ENCODE assay signal across 8 cellular contexts in the genomic region with DNA sequence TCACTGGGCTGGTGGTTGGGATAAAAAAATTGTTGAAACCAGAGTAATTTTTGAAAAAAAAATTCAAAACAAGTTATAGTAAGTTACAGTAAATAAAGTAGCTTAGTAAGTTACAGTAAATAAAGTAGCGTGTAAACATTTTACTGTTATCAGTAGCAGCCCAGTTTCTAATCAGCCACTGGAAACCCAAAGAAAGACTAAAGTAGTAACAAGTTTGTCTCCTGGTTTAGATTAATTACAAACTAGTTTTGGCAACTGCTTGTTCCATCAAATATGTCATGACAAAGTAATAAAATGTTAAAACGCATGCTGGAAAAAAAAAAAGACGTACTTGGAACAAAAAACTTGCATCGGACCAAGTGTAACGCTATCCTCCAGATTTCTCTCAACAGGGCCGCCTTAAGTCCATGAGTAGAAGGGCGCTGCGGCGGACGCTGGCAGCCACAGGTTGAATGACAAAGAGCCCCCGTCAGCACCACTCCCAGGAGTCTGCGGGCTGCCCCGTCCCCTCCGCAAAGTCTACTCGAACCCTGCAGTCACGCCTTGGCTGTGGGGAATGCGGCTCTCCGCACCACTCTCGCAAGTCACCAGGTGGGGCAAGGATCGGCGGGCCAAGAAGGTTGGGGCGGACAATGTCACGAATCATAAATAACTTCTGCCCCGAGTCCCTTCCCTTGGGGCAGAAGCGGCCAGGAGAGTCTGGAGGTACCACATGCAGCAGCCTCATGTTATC. TPM values are rescaled to one million over a fixed set of nuclear protein-coding genes. Genes with fewer than 3 reads are reported as not detected.
DNase-seq lines count a peak whose midpoint lies in the region; ATAC-seq and TF ChIP-seq lines count a peak whose summit lies in the region.

No MANE protein-coding gene starts in this region.

- H3F3A ChIP-seq in PC-3 (ENCODE audit: low read length, unreplicated experiment): no peaks in the 10 kb centered on the region

- peaks cover 5% of the 10 kb centered on the region for H3K36me3 Mint-ChIP-seq in CD8-positive, alpha-beta T cell
- peaks cover 28% of the 10 kb centered on the region for H3K36me3 Mint-ChIP-seq in nephron progenitor cell (ENCODE audit: low read depth)

- H3K27ac Mint-ChIP-seq in CD8-positive, alpha-beta T cell: peak overlapping the region; percentile 90
- peak overlapping the region; percentile 98 for H3K27ac Mint-ChIP-seq in nephron progenitor cell

- TF ChIP-seq CTCF in CD8-positive, alpha-beta T cell (IDR thresholded peaks at IDR 0.05): no peak
- TF ChIP-seq CTCF in PC-3 (conservative IDR thresholded peaks at IDR 0.05; ENCODE audit: low read depth, low read length) (0 out of 2 replicates have a peak, but pooled peaks have one; percentile 8), nephron progenitor cell (IDR thresholded peaks at IDR 0.05) (no peak)

- peaks cover 47% of the 10 kb centered on the region for H4K20me1 ChIP-seq in PC-3 (ENCODE audit: low read length)

- H3K27me3 ChIP-seq in CD8-positive, alpha-beta T cell (ENCODE audit: insufficient read depth, low read length): no peaks in the 10 kb centered on the region
- no peaks in the 10 kb centered on the region for H3K27me3 ChIP-seq in PC-3 (ENCODE audit: low read length)

- no peaks in the 10 kb centered on the region for H3K9me3 ChIP-seq in CD8-positive, alpha-beta T cell (ENCODE audit: low read length)
- no peaks in the 10 kb centered on the region for H3K9me3 ChIP-seq in PC-3 (ENCODE audit: low read length)

- peak overlapping the region; percentile 83; the same call in 1 of the 2 replicates for H2AFZ ChIP-seq in PC-3 (ENCODE audit: low read length)

- H3K4me2 ChIP-seq in PC-3 (ENCODE audit: low read length): peak overlapping the region; percentile 89

- H3K9me3 Mint-ChIP-seq in CD8-positive, alpha-beta T cell: no peaks in the 10 kb centered on the region
- no peaks in the 10 kb centered on the region for H3K9me3 Mint-ChIP-seq in nephron progenitor cell

- H3K4me3 Mint-ChIP-seq in CD8-positive, alpha-beta T cell: peak overlapping the region; percentile 98
- peak overlapping the region; percentile 97 for H3K4me3 Mint-ChIP-seq in nephron progenitor cell

- H3K4me3 ChIP-seq in CD8-positive, alpha-beta T cell (ENCODE audit: low read depth, low read length): peak overlapping the region; percentile 98
- H3K4me3 ChIP-seq in PC-3 (ENCODE audit: low read length): peak overlapping the region; percentile 82

- H3K4me1 Mint-ChIP-seq in CD8-positive, alpha-beta T cell (ENCODE audit: low read depth): peaks cover 56% of the 10 kb centered on the region
- H3K4me1 Mint-ChIP-seq in nephron progenitor cell: peaks cover 83% of the 10 kb centered on the region

- peak; percentile 9 for ATAC-seq in CD8-positive, alpha-beta T cell
- ATAC-seq in GM19438 (IDR thresholded peaks at IDR 0.05; ENCODE audit: low read depth, unreplicated experiment) (peak; percentile 22), HG03565 (IDR thresholded peaks at IDR 0.05; ENCODE audit: unreplicated experiment) (peak; percentile 10), PC-3 (peak; percentile 42)

- CTCF ChIA-PET in CD8-positive, alpha-beta T cell (lab: Charles Lee): interaction anchor here (1.2 to 2.9 kb wide), 3 partner anchors 11 to 150 kb away, joined by 3 to 9 read pairs (median 4); a partner anchor contains a TSS
- CTCF ChIA-PET in PC-3 (lab: Charles Lee): no interaction called here

- TSS peak; percentile 41 for BruUV-seq in PC-3 (replicated peaks; lab: Mats Ljungman, UMichigan)

- no peaks in the 10 kb centered on the region for H3K27me3 Mint-ChIP-seq in CD8-positive, alpha-beta T cell (ENCODE audit: low read depth)
- H3K27me3 Mint-ChIP-seq in nephron progenitor cell (ENCODE audit: low read depth, poor library complexity): no peaks in the 10 kb centered on the region

- DNase-seq in CD8-positive, alpha-beta T cell: peak; percentile 1 to 63 (median 51)
- DNase-seq in PC-3 (peak; percentile 80), activated T-helper 1 cell treated with Interleukin-2 at 50 U/mL for 16 hours (ENCODE audit: low read depth) (peak; percentile 9), fibroblast of peridontal ligament (ENCODE audit: extremely low read depth) (peak; percentile 62), nephron progenitor cell (peak; percentile 73), substantia nigra (lab: John Stamatoyannopoulos, UW) (peak in 37 of 49 donors; percentile 10 to 77 (median 43))

- no peaks in the 10 kb centered on the region for H3K9me2 ChIP-seq in PC-3 (replicated peaks; ENCODE audit: low read length)

- H3K4me1 ChIP-seq in CD8-positive, alpha-beta T cell (ENCODE audit: insufficient read depth, low read length): peaks cover 25% of the 10 kb centered on the region
- H3K4me1 ChIP-seq in PC-3 (ENCODE audit: insufficient read depth, low read length): peaks cover 28% of the 10 kb centered on the region

- H3K36me3 ChIP-seq in CD8-positive, alpha-beta T cell (ENCODE audit: insufficient read depth, low read length): no peaks in the 10 kb centered on the region
- peaks cover 9% of the 10 kb centered on the region for H3K36me3 ChIP-seq in PC-3 (ENCODE audit: low read depth, low read length)

- POLR2A ChIA-PET in CD8-positive, alpha-beta T cell (lab: Charles Lee): no interaction called here
- POLR2A ChIA-PET in PC-3 (lab: Charles Lee; ENCODE audit: unreplicated experiment): interaction anchor here (0.5 to 0.6 kb wide), 2 partner anchors 18 to 102 kb away, joined by 4 read pairs; no protein-coding TSS in a partner anchor

- H3K27ac ChIP-seq in CD8-positive, alpha-beta T cell (ENCODE audit: low read depth, low read length): peak overlapping the region; percentile 79
- H3K27ac ChIP-seq in PC-3 (ENCODE audit: low read length) (peak overlapping the region; percentile 66), substantia nigra (ENCODE audit: low read depth, low read length, poor library complexity, severe bottlenecking) (peak overlapping the region; percentile 94)

- peaks cover 97% of the 10 kb centered on the region for H3K79me2 ChIP-seq in PC-3 (ENCODE audit: low read length)

- intact Hi-C loops in CD8-positive, alpha-beta T cell (cut with DNase I, micrococcal nuclease): loop anchor here (5.0 to 10.0 kb wide), 7 partner anchors 73 to 1800 kb away; a partner anchor contains a TSS
- intact Hi-C loops in PC-3 (cut with micrococcal nuclease): loop anchor here (1.0 to 5.0 kb wide), 5 partner anchors 20 to 238 kb away; a partner anchor contains a TSS

- H3K9ac ChIP-seq in PC-3 (ENCODE audit: low read length): peak overlapping the region; percentile 93

RNA-seq across cellular contexts. Expression of a gene that starts 0.9 kb away (rescaled TPM):
- total RNA-seq in CD8-positive, alpha-beta T cell: 10 to 100 TPM; 34.0 to 34.1 TPM
- 103 and 116 TPM in 2 replicates for total RNA-seq in PC-3 (2014; rRNA removed)

Comparison
In these comparisons a context has a peak if more than half of its experiments do, and no peak if none do; other contexts are left out.
1. Peak in every context shown above with its lines: DNase-seq, ATAC-seq, H3K4me3 ChIP-seq and H3K27ac ChIP-seq.
2. DNase-seq: peak in every context shown above with its lines; median percentile 80 in PC-3; 73 in nephron progenitor cell; 62 in fibroblast of peridontal ligament; 51 in CD8-positive, alpha-beta T cell; 43 in substantia nigra; 9 in activated T-helper 1 cell treated with Interleukin-2 at 50 U/mL for 16 hours.